18 cellular contexts compared by ENCODE assay signal in the genomic region with DNA sequence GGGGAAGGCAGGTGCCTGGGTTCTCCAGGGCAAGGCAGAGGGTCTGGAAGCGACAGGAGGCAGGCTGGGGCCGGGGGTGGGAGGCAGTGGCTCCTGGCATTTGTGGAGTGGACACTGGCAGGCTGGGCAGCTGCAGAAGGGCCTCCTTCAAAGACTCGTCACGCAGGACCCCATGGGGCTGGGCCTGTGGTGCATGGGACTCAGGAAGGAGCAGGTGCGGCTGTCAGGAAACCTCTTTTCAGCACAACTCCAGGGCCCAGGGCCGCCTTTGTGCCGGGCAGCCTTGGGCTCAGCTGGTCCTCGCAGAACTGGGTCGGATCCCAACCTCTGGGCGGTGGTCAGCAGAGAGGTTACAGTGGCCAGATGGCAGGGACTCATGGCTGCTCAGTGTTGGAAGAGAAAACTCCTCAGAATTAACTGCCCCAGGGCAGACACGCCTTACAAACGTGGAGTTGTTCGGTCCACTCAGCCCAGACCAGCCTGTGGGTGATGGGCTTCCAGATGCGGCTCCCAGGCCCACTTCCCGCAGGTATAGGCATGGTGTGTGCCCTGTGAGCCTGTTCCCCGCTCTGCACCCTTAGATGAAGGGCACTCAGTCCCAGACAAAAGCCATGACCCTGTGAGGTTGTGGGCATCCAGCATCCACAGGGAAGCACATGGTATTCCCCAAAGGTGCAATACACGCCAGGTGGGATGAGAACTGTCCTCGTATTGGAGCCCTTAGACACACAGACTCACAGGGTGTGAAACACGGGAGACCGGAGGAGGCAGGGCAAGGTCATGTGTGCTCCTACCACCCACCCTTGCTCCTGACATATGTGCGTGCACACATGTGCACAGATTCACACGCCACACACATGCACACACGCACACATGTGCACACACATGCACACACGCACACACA.
DNase-seq lines count a peak whose midpoint lies in the region; ATAC-seq and TF ChIP-seq lines count a peak whose summit lies in the region.
"Had no signal": no experiment of that assay in that cellular context is flagged by ENCODE, and none has a peak within 500 bp of the region (broad histone marks: within the 10 kb centered on the region; RNA-seq: fewer than 3 reads in every experiment).

No MANE protein-coding gene starts in this region.

- POLR2A ChIA-PET in activated CD8-positive, alpha-beta T cell treated with anti-CD3 and anti-CD28 coated beads, Interleukin-2, amount 10 ng/mL, durations not matched to agents 7 days and 5 days (lab: Charles Lee): no interaction called here
- POLR2A ChIA-PET in activated CD8-positive, alpha-beta T cell treated with anti-CD3 and anti-CD28 coated beads for 36 hours (lab: Charles Lee): no interaction called here

- no peaks in the 10 kb centered on the region for H3K4me1 ChIP-seq in colonic mucosa
- no peaks in the 10 kb centered on the region for H3K4me1 ChIP-seq in vagina

- TF ChIP-seq POLR2A in vagina (IDR thresholded peaks at IDR 0.05): no peak

- no peaks in the 10 kb centered on the region for H3K4me1 Mint-ChIP-seq in activated CD8-positive, alpha-beta T cell treated with anti-CD3 and anti-CD28 coated beads, Interleukin-2, amount 10 ng/mL, durations not matched to agents 7 days and 5 days (ENCODE audit: low read depth)
- H3K4me1 Mint-ChIP-seq in activated CD8-positive, alpha-beta T cell treated with anti-CD3 and anti-CD28 coated beads for 36 hours (ENCODE audit: low read depth): no peaks in the 10 kb centered on the region

- H3K27ac ChIP-seq in colonic mucosa (no peak overlapping the region), vagina (no peak overlapping the region)

- no peak overlapping the region for H3K27ac Mint-ChIP-seq in activated CD8-positive, alpha-beta T cell treated with anti-CD3 and anti-CD28 coated beads, Interleukin-2, amount 10 ng/mL, durations not matched to agents 7 days and 5 days
- H3K27ac Mint-ChIP-seq in activated CD8-positive, alpha-beta T cell treated with anti-CD3 and anti-CD28 coated beads for 36 hours: no peak overlapping the region

- no peaks in the 10 kb centered on the region for H3K9me3 ChIP-seq in colonic mucosa
- H3K9me3 ChIP-seq in vagina: no peaks in the 10 kb centered on the region
- H3K9me3 ChIP-seq: MG63 had no signal

- intact Hi-C loops in activated CD8-positive, alpha-beta T cell treated with anti-CD3 and anti-CD28 coated beads for 36 hours (cut with micrococcal nuclease): no loop called here
- intact Hi-C loops in colonic mucosa (cut with DNase I) (no loop called here), vagina (cut with DNase I) (no loop called here)

- H3K27me3 ChIP-seq in colonic mucosa (no peaks in the 10 kb centered on the region), vagina (no peaks in the 10 kb centered on the region)

- peaks cover 17% of the 10 kb centered on the region for H3K27me3 Mint-ChIP-seq in activated CD8-positive, alpha-beta T cell treated with anti-CD3 and anti-CD28 coated beads, Interleukin-2, amount 10 ng/mL, durations not matched to agents 7 days and 5 days (ENCODE audit: low read depth)
- peaks cover 25% of the 10 kb centered on the region for H3K27me3 Mint-ChIP-seq in activated CD8-positive, alpha-beta T cell treated with anti-CD3 and anti-CD28 coated beads for 36 hours

- H3K36me3 ChIP-seq in colonic mucosa: no peaks in the 10 kb centered on the region
- no peaks in the 10 kb centered on the region for H3K36me3 ChIP-seq in vagina
- H3K36me3 ChIP-seq: MG63 had no signal

- no peaks in the 10 kb centered on the region for H3K9me3 Mint-ChIP-seq in activated CD8-positive, alpha-beta T cell treated with anti-CD3 and anti-CD28 coated beads, Interleukin-2, amount 10 ng/mL, durations not matched to agents 7 days and 5 days (ENCODE audit: insufficient read depth)
- peaks cover 4% of the 10 kb centered on the region for H3K9me3 Mint-ChIP-seq in activated CD8-positive, alpha-beta T cell treated with anti-CD3 and anti-CD28 coated beads for 36 hours

- CTCF ChIA-PET in activated CD8-positive, alpha-beta T cell treated with anti-CD3 and anti-CD28 coated beads, Interleukin-2, amount 10 ng/mL, durations not matched to agents 7 days and 5 days (lab: Charles Lee): no interaction called here
- CTCF ChIA-PET in activated CD8-positive, alpha-beta T cell treated with anti-CD3 and anti-CD28 coated beads for 36 hours (lab: Charles Lee): no interaction called here

- ATAC-seq in activated CD8-positive, alpha-beta T cell treated with anti-CD3 and anti-CD28 coated beads, Interleukin-2, amount 10 ng/mL, durations not matched to agents 7 days and 5 days: no peak
- no peak for ATAC-seq in activated CD8-positive, alpha-beta T cell treated with anti-CD3 and anti-CD28 coated beads for 36 hours
- no peak for ATAC-seq in HG03432 (IDR thresholded peaks at IDR 0.05; ENCODE audit: unreplicated experiment)
- ATAC-seq: HepG2, PC-3 had no signal

- peak; percentile 7 for DNase-seq in activated CD8-positive, alpha-beta T cell treated with anti-CD3 and anti-CD28 coated beads, Interleukin-2, amount 10 ng/mL, durations not matched to agents 7 days and 5 days
- DNase-seq in activated CD8-positive, alpha-beta T cell treated with anti-CD3 and anti-CD28 coated beads for 36 hours: no peak
- peak; percentile 9 for DNase-seq in colonic mucosa
- DNase-seq in mucosa of gallbladder (ENCODE audit: low spot score): peak; percentile 9
- peak; percentile 46 to 72 for DNase-seq in vagina (ENCODE audit: extremely low spot score in 2 of 2)
- DNase-seq in NCI-H526 treated with DMSO at 0.1 percent for 48 hours (lab: John Stamatoyannopoulos, UW): no peak
- DNase-seq in anterior cingulate cortex (lab: John Stamatoyannopoulos, UW): no peak
- DNase-seq: GDM1, GOT3, MG63, NCI-H1092 treated with DMSO at 0.1 percent for 48 hours, NCI-H1694, NCI-H2107, NCI-H345, NCI-H69, PC-3 had no signal

- H3K4me3 Mint-ChIP-seq in activated CD8-positive, alpha-beta T cell treated with anti-CD3 and anti-CD28 coated beads, Interleukin-2, amount 10 ng/mL, durations not matched to agents 7 days and 5 days: no peak overlapping the region
- no peak overlapping the region for H3K4me3 Mint-ChIP-seq in activated CD8-positive, alpha-beta T cell treated with anti-CD3 and anti-CD28 coated beads for 36 hours

- H3K9ac ChIP-seq in colonic mucosa (ENCODE audit: low read depth in 2 of 2, low read length in 2 of 2): no peak overlapping the region

- H3K4me3 ChIP-seq in colonic mucosa: no peak overlapping the region
- no peak overlapping the region for H3K4me3 ChIP-seq in vagina
- H3K4me3 ChIP-seq: MG63 had no signal

- TF ChIP-seq CTCF in activated CD8-positive, alpha-beta T cell treated with anti-CD3 and anti-CD28 coated beads for 36 hours (IDR thresholded peaks at IDR 0.05): no peak
- TF ChIP-seq CTCF in colonic mucosa (IDR thresholded peaks at IDR 0.05) (no peak), vagina (IDR thresholded peaks at IDR 0.05) (no peak)

- H3K36me3 Mint-ChIP-seq in activated CD8-positive, alpha-beta T cell treated with anti-CD3 and anti-CD28 coated beads, Interleukin-2, amount 10 ng/mL, durations not matched to agents 7 days and 5 days (ENCODE audit: low read depth): no peaks in the 10 kb centered on the region
- H3K36me3 Mint-ChIP-seq in activated CD8-positive, alpha-beta T cell treated with anti-CD3 and anti-CD28 coated beads for 36 hours (ENCODE audit: low read depth): no peaks in the 10 kb centered on the region

Comparison
In these comparisons a context has a peak if more than half of its experiments do, and no peak if none do; other contexts are left out.
1. DNase-seq: peak in activated CD8-positive, alpha-beta T cell treated with anti-CD3 and anti-CD28 coated beads, Interleukin-2, amount 10 ng/mL, durations not matched to agents 7 days and 5 days (single experiment), colonic mucosa (single experiment), mucosa of gallbladder (single experiment) and vagina (2 of 2); none in activated CD8-positive, alpha-beta T cell treated with anti-CD3 and anti-CD28 coated beads for 36 hours (single experiment), NCI-H526 treated with DMSO at 0.1 percent for 48 hours (single experiment) and anterior cingulate cortex (0 of 58).